Comparison of ENCODE assay signal across 8 cellular contexts in genomic region chr15:59656935-59657634, GRCh38. TPM values are rescaled to one million over a fixed set of nuclear protein-coding genes. Genes with fewer than 3 reads are reported as not detected.
DNase-seq lines count a peak whose midpoint lies in the region; ATAC-seq and TF ChIP-seq lines count a peak whose summit lies in the region.

TSS of gene GTF2A2 (minus strand) at chr15:59657515. CDS start at chr15:59652277, 5,238 bp downstream.

- peak within 1 kb of the TSS; percentile 30 for H3K27ac ChIP-seq in RWPE2 (ENCODE audit: poor library complexity, severe bottlenecking)
- peak within 1 kb of the TSS; percentile 89 for H3K27ac ChIP-seq in naive thymus-derived CD4-positive, alpha-beta T cell (ENCODE audit: low read depth, low read length)

- H3K27me3 Mint-ChIP-seq in activated T-helper 2 cell treated with anti-CD3 and anti-CD28 coated beads, Interferon-gamma antibody, Interleukin-2, Interleukin-4, amounts not matched to agents 10 μg/mL and 5 μg/mL and 100 μg/mL, durations not matched to agents 14 hours and 24 hours and 36 hours (ENCODE audit: low read depth), result no peaks in the 10 kb centered on the region
- H3K27me3 Mint-ChIP-seq in naive thymus-derived CD4-positive, alpha-beta T cell, result no peaks in the 10 kb centered on the region
- no peaks in the 10 kb centered on the region for H3K27me3 Mint-ChIP-seq in stimulated activated memory B cell treated with anti-CD40 and anti-IgM and Interleukin-4, amounts not matched to agents 10 μg/mL and 1 μg/mL and 100 μg/mL, for 72 hours

- H3K79me2 ChIP-seq in Loucy (ENCODE audit: insufficient read depth, low read length), result peaks cover 51% of the 10 kb centered on the region

- H3K9me2 ChIP-seq in Loucy (replicated peaks; ENCODE audit: low read depth, low read length), result no peaks in the 10 kb centered on the region

- ATAC-seq in RWPE2 (ENCODE audit: low read depth), result peak; percentile 99
- ATAC-seq in naive thymus-derived CD4-positive, alpha-beta T cell, result peak; percentile 99
- peak; percentile 100 for ATAC-seq in stimulated activated memory B cell treated with anti-CD40 and anti-IgM and Interleukin-4, amounts not matched to agents 10 μg/mL and 1 μg/mL and 100 μg/mL, for 72 hours

- CTCF ChIA-PET in naive thymus-derived CD4-positive, alpha-beta T cell (lab: Charles Lee), result interaction anchor here (0.6 to 1.1 kb wide), 2 partner anchors 30 to 668 kb away, joined by 3 read pairs; no protein-coding TSS in a partner anchor

- peak within 1 kb of the TSS; percentile 92 for H3K4me2 ChIP-seq in Loucy (ENCODE audit: low read depth, low read length, poor library complexity, severe bottlenecking)

- peaks cover 33% of the 10 kb centered on the region for H3K4me1 ChIP-seq in Loucy (ENCODE audit: insufficient read depth, low read length, poor library complexity, severe bottlenecking)
- H3K4me1 ChIP-seq in RWPE2 (ENCODE audit: insufficient read depth, poor library complexity, severe bottlenecking), result peaks cover 8% of the 10 kb centered on the region
- peaks cover 18% of the 10 kb centered on the region in 2 donors for H3K4me1 ChIP-seq in naive thymus-derived CD4-positive, alpha-beta T cell (ENCODE audit: control insufficient read depth in 2 of 2, insufficient read depth in 2 of 2, low read length in 2 of 2)

- TF ChIP-seq CTCF in Loucy (conservative IDR thresholded peaks at IDR 0.05; ENCODE audit: low read length), result no peak
- TF ChIP-seq CTCF in RWPE2 (IDR thresholded peaks at IDR 0.05; ENCODE audit: poor library complexity, severe bottlenecking), result no peak
- no peak for TF ChIP-seq CTCF in fibroblast of mammary gland (conservative IDR thresholded peaks at IDR 0.05; ENCODE audit: control insufficient read depth, insufficient read depth, low read depth, low read length)

- H3F3A ChIP-seq in Loucy (ENCODE audit: low read depth), result no peaks in the 10 kb centered on the region

- peak within 1 kb of the TSS; percentile 97 for H3K9ac ChIP-seq in Loucy (ENCODE audit: low read depth, low read length, poor library complexity, severe bottlenecking)

- intact Hi-C loops in activated T-helper 2 cell treated with anti-CD3 and anti-CD28 coated beads, Interferon-gamma antibody, Interleukin-2, Interleukin-4, amounts not matched to agents 10 μg/mL and 5 μg/mL and 100 μg/mL, durations not matched to agents 14 hours and 24 hours and 36 hours (cut with micrococcal nuclease), result loop anchor here (1.0 to 10.0 kb wide), 2 partner anchors 31 to 552 kb away; partner anchors contain the start of gene CCNB2
- intact Hi-C loops in naive thymus-derived CD4-positive, alpha-beta T cell (cut with micrococcal nuclease), result loop anchor here (1.0 to 10.0 kb wide), 9 partner anchors 32 to 886 kb away; partner anchors contain the start of genes BNIP2 (in 2 of the 2), RNF111 (in 2 of the 2), SLTM (in 2 of the 2) and ICE2 (in 1 of the 2)

- H3K27me3 ChIP-seq in H7 (ENCODE audit: control insufficient read depth, insufficient read depth, low read length) (no peaks in the 10 kb centered on the region), Loucy (ENCODE audit: insufficient read depth, low read length, poor library complexity, severe bottlenecking) (no peaks in the 10 kb centered on the region), RWPE2 (ENCODE audit: insufficient read depth, poor library complexity, severe bottlenecking) (no peaks in the 10 kb centered on the region)
- H3K27me3 ChIP-seq in naive thymus-derived CD4-positive, alpha-beta T cell (ENCODE audit: control insufficient read depth in 2 of 2, insufficient read depth in 2 of 2, low read length in 2 of 2), result no peaks in the 10 kb centered on the region

- DNase-seq in ELR (ENCODE audit: low read depth) (peak; percentile 95), H7 (peak; percentile 96), RWPE2 (ENCODE audit: low spot score) (peak; percentile 99), fibroblast of mammary gland (ENCODE audit: low read depth) (peak; percentile 90)
- peak; percentile 94 for DNase-seq in activated T-helper 2 cell treated with anti-CD3 and anti-CD28 coated beads, Interferon-gamma antibody, Interleukin-2, Interleukin-4, amounts not matched to agents 10 μg/mL and 5 μg/mL and 100 μg/mL, durations not matched to agents 14 hours and 24 hours and 36 hours (ENCODE audit: low spot score)
- DNase-seq in naive thymus-derived CD4-positive, alpha-beta T cell, result peak; percentile 81 to 95 (median 89)

- H3K27ac Mint-ChIP-seq in activated T-helper 2 cell treated with anti-CD3 and anti-CD28 coated beads, Interferon-gamma antibody, Interleukin-2, Interleukin-4, amounts not matched to agents 10 μg/mL and 5 μg/mL and 100 μg/mL, durations not matched to agents 14 hours and 24 hours and 36 hours, result peak within 1 kb of the TSS; percentile 87
- H3K27ac Mint-ChIP-seq in naive thymus-derived CD4-positive, alpha-beta T cell, result peak within 1 kb of the TSS in 4 of 9 donors; percentile 76 to 88 (median 78)
- no peak within 1 kb of the TSS for H3K27ac Mint-ChIP-seq in stimulated activated memory B cell treated with anti-CD40 and anti-IgM and Interleukin-4, amounts not matched to agents 10 μg/mL and 1 μg/mL and 100 μg/mL, for 72 hours

- peaks cover 10% of the 10 kb centered on the region for H3K4me1 Mint-ChIP-seq in activated T-helper 2 cell treated with anti-CD3 and anti-CD28 coated beads, Interferon-gamma antibody, Interleukin-2, Interleukin-4, amounts not matched to agents 10 μg/mL and 5 μg/mL and 100 μg/mL, durations not matched to agents 14 hours and 24 hours and 36 hours (ENCODE audit: low read depth)
- peaks cover 4 to 17% (median 11%) of the 10 kb centered on the region in 7 donors for H3K4me1 Mint-ChIP-seq in naive thymus-derived CD4-positive, alpha-beta T cell
- H3K4me1 Mint-ChIP-seq in stimulated activated memory B cell treated with anti-CD40 and anti-IgM and Interleukin-4, amounts not matched to agents 10 μg/mL and 1 μg/mL and 100 μg/mL, for 72 hours, result no peaks in the 10 kb centered on the region

- H3K9me3 ChIP-seq in Loucy (ENCODE audit: insufficient read depth, low read depth, low read length) (peaks cover 5% of the 10 kb centered on the region), RWPE2 (ENCODE audit: severe bottlenecking) (peaks cover 2% of the 10 kb centered on the region)
- H3K9me3 ChIP-seq in naive thymus-derived CD4-positive, alpha-beta T cell (ENCODE audit: control insufficient read depth in 2 of 3, low read length in 3 of 3), result no peaks in the 10 kb centered on the region

- POLR2A ChIA-PET in naive thymus-derived CD4-positive, alpha-beta T cell (lab: Charles Lee), result interaction anchor here (0.6 to 2.6 kb wide), 3 partner anchors 24 to 126 kb away, joined by 4 to 35 read pairs (median 4); partner anchors contain the start of gene BNIP2

- H3K9me3 Mint-ChIP-seq in activated T-helper 2 cell treated with anti-CD3 and anti-CD28 coated beads, Interferon-gamma antibody, Interleukin-2, Interleukin-4, amounts not matched to agents 10 μg/mL and 5 μg/mL and 100 μg/mL, durations not matched to agents 14 hours and 24 hours and 36 hours, result peaks cover 9% of the 10 kb centered on the region
- H3K9me3 Mint-ChIP-seq in naive thymus-derived CD4-positive, alpha-beta T cell, result peaks cover 0 to 3% (median 0%) of the 10 kb centered on the region in 11 donors
- H3K9me3 Mint-ChIP-seq in stimulated activated memory B cell treated with anti-CD40 and anti-IgM and Interleukin-4, amounts not matched to agents 10 μg/mL and 1 μg/mL and 100 μg/mL, for 72 hours, result no peaks in the 10 kb centered on the region

- peaks cover 28% of the 10 kb centered on the region for H4K20me1 ChIP-seq in Loucy (ENCODE audit: insufficient read depth, low read length, poor library complexity, severe bottlenecking)

- H3K36me3 ChIP-seq in H7 (replicated peaks; ENCODE audit: control insufficient read depth, insufficient read depth, low read length) (no peaks in the 10 kb centered on the region), Loucy (ENCODE audit: insufficient read depth, low read length) (peaks cover 31% of the 10 kb centered on the region), RWPE2 (ENCODE audit: low read depth) (peaks cover 55% of the 10 kb centered on the region)
- H3K36me3 ChIP-seq in naive thymus-derived CD4-positive, alpha-beta T cell (ENCODE audit: control insufficient read depth in 2 of 3, insufficient read depth in 3 of 3, low read length in 3 of 3), result peaks cover 0 to 24% (median 0%) of the 10 kb centered on the region in 3 experiments

- peaks cover 26% of the 10 kb centered on the region for H3K36me3 Mint-ChIP-seq in activated T-helper 2 cell treated with anti-CD3 and anti-CD28 coated beads, Interferon-gamma antibody, Interleukin-2, Interleukin-4, amounts not matched to agents 10 μg/mL and 5 μg/mL and 100 μg/mL, durations not matched to agents 14 hours and 24 hours and 36 hours (ENCODE audit: low read depth)
- H3K36me3 Mint-ChIP-seq in naive thymus-derived CD4-positive, alpha-beta T cell, result peaks cover 4 to 19% (median 12%) of the 10 kb centered on the region in 5 donors
- peaks cover 14% of the 10 kb centered on the region for H3K36me3 Mint-ChIP-seq in stimulated activated memory B cell treated with anti-CD40 and anti-IgM and Interleukin-4, amounts not matched to agents 10 μg/mL and 1 μg/mL and 100 μg/mL, for 72 hours

- H3K4me3 ChIP-seq in H7 (ENCODE audit: insufficient read depth, low read depth, low read length), result peak within 1 kb of the TSS; percentile 79
- H3K4me3 ChIP-seq in Loucy (ENCODE audit: low read length, poor library complexity, severe bottlenecking), result peak within 1 kb of the TSS; percentile 95
- H3K4me3 ChIP-seq in RWPE2 (ENCODE audit: severe bottlenecking), result peak within 1 kb of the TSS; percentile 91
- H3K4me3 ChIP-seq in fibroblast of mammary gland (ENCODE audit: control insufficient read depth, low read depth, low read length), result peak within 1 kb of the TSS; percentile 86
- H3K4me3 ChIP-seq in naive thymus-derived CD4-positive, alpha-beta T cell (ENCODE audit: low read length), result peak within 1 kb of the TSS; percentile 77

- H3K4me3 Mint-ChIP-seq in activated T-helper 2 cell treated with anti-CD3 and anti-CD28 coated beads, Interferon-gamma antibody, Interleukin-2, Interleukin-4, amounts not matched to agents 10 μg/mL and 5 μg/mL and 100 μg/mL, durations not matched to agents 14 hours and 24 hours and 36 hours (ENCODE audit: low read depth), result no peak within 1 kb of the TSS
- peak within 1 kb of the TSS in 7 of 10 donors; percentile 18 to 52 (median 26) for H3K4me3 Mint-ChIP-seq in naive thymus-derived CD4-positive, alpha-beta T cell
- no peak within 1 kb of the TSS for H3K4me3 Mint-ChIP-seq in stimulated activated memory B cell treated with anti-CD40 and anti-IgM and Interleukin-4, amounts not matched to agents 10 μg/mL and 1 μg/mL and 100 μg/mL, for 72 hours

- H2AFZ ChIP-seq in Loucy (ENCODE audit: low read length), result peak within 1 kb of the TSS; percentile 82

RNA-seq across cellular contexts. Expression of gene GTF2A2, which starts in this region (rescaled TPM):
- 36.4 and 63.4 TPM in 2 replicates for total RNA-seq in H7 (2014; rRNA removed; shearing (Covaris generic))
- total RNA-seq in activated T-helper 2 cell treated with anti-CD3 and anti-CD28 coated beads, Interferon-gamma antibody, Interleukin-2, Interleukin-4, amounts not matched to agents 10 μg/mL and 5 μg/mL and 100 μg/mL, durations not matched to agents 14 hours and 24 hours and 36 hours, result 187 and 193 TPM in 2 replicates
- total RNA-seq in naive thymus-derived CD4-positive, alpha-beta T cell, result 100 to 1,000 TPM in 1 of 5 experiments, 10 to 100 TPM in 4; 46.6 to 124 (median 50.1) TPM
- polyA plus RNA-seq in naive thymus-derived CD4-positive, alpha-beta T cell, result 100 to 1,000 TPM in 1 of 2 donors, 10 to 100 TPM in 1; 84.8 to 135 TPM

Comparison
In these comparisons a context has a peak if more than half of its experiments do, and no peak if none do; other contexts are left out.
1. Peak in every context shown above with its lines: DNase-seq, ATAC-seq, H3K4me3 ChIP-seq and H3K27ac ChIP-seq.
2. H3K4me3 Mint-ChIP-seq: peak in naive thymus-derived CD4-positive, alpha-beta T cell (7 of 10); none in activated T-helper 2 cell treated with anti-CD3 and anti-CD28 coated beads, Interferon-gamma antibody, Interleukin-2, Interleukin-4, amounts not matched to agents 10 μg/mL and 5 μg/mL and 100 μg/mL, durations not matched to agents 14 hours and 24 hours and 36 hours (single experiment) and stimulated activated memory B cell treated with anti-CD40 and anti-IgM and Interleukin-4, amounts not matched to agents 10 μg/mL and 1 μg/mL and 100 μg/mL, for 72 hours (single experiment).